16 cellular contexts compared by ENCODE assay signal in the genomic region with DNA sequence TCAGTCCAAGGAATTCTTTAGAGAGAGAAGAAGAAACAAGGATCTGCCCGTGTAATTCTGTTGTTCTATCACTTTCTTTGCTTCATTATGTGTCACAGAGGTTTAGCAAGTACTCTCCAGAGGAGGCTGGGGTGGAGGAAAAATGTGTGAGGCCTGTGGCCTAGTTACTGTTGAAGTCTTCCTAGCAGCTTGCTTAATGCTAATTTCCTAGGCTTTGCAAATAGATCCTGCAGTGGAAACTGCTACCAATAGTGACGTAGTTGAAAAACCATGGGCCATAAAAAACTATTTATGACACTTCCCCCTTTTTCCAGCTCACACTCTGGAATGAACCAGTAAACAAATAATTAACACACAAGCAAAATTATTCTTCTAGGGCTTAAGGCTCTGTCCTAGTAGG. TPM values are rescaled to one million over a fixed set of nuclear protein-coding genes. Genes with fewer than 3 reads are reported as not detected.
DNase-seq lines count a peak whose midpoint lies in the region; ATAC-seq and TF ChIP-seq lines count a peak whose summit lies in the region.
"Had no signal": no experiment of that assay in that cellular context is flagged by ENCODE, and none has a peak within 500 bp of the region (broad histone marks: within the 10 kb centered on the region; RNA-seq: fewer than 3 reads in every experiment).

No MANE protein-coding gene starts in this region.

- 0 out of 2 replicates have a peak overlapping the region, but pooled peaks have one; percentile 1 for H3K27ac Mint-ChIP-seq in GM23338
- H3K27ac Mint-ChIP-seq in dendritic cell treated with granulocyte-macrophage colony-stimulating factor and Interleukin-4, amounts not matched to agents 40 ng/mL and 50 ng/mL, for 4 days, result peak overlapping the region; percentile 92

- H3K9ac ChIP-seq in GM23248, result no peak overlapping the region

- TF ChIP-seq CTCF in GM23338 (conservative IDR thresholded peaks at IDR 0.05; ENCODE audit: low read depth in 2 of 2) (no peak), right lobe of liver (IDR thresholded peaks at IDR 0.05) (no peak), sigmoid colon (IDR thresholded peaks at IDR 0.05) (no peak)

- DNase-seq in GM23338 (ENCODE audit: low spot score) (no peak), right lobe of liver (no peak), sigmoid colon (peak; percentile 63), HT-29 (ENCODE audit: low spot score) (no peak), NK-92 (lab: John Stamatoyannopoulos, UW; ENCODE audit: unreplicated experiment) (no peak), GM23248 (no peak)
- DNase-seq: activated CD4-positive, alpha-beta T cell treated with anti-CD3 and anti-CD28 coated beads, Interleukin-2, amount 50 U/mL, for 4 hours; head of caudate nucleus; NCI-H1417 treated with DMSO at 0.1 percent for 48 hours; NCI-H2227 treated with DMSO at 0.1 percent for 48 hours; SHP77 treated with DMSO at 0.1 percent for 48 hours; stimulated activated CD4-positive, alpha-beta T cell treated with anti-CD3 and anti-CD28 coated beads, Interleukin-12 subunit alpha, Interleukin-12 subunit beta, amount 100 ng/mL, for 4 hours; T-helper 9 cell had no signal

- ATAC-seq in GM23338 (peak; percentile 63), right lobe of liver (peak in 3 of 4 donors; percentile 30 to 66 (median 42))
- no peak for ATAC-seq in activated CD4-positive, CD25-positive, alpha-beta regulatory T cell treated with anti-CD3 and anti-CD28 coated beads, Interleukin-2, amount 50 U/mL, for 24 hours
- ATAC-seq: K562 had no signal

- H3K4me1 Mint-ChIP-seq in GM23338, result peaks cover 11% of the 10 kb centered on the region
- peaks cover 68% of the 10 kb centered on the region for H3K4me1 Mint-ChIP-seq in dendritic cell treated with granulocyte-macrophage colony-stimulating factor and Interleukin-4, amounts not matched to agents 40 ng/mL and 50 ng/mL, for 4 days (ENCODE audit: low read depth)

- intact Hi-C loops in dendritic cell treated with granulocyte-macrophage colony-stimulating factor and Interleukin-4, amounts not matched to agents 40 ng/mL and 50 ng/mL, for 4 days (cut with micrococcal nuclease), result no loop called here
- intact Hi-C loops in right lobe of liver (cut with DNase I), result no loop called here
- intact Hi-C loops in sigmoid colon (cut with DNase I), result no loop called here

- H3K27me3 ChIP-seq in GM23338 (ENCODE audit: insufficient read depth) (no peaks in the 10 kb centered on the region), right lobe of liver (no peaks in the 10 kb centered on the region), sigmoid colon (no peaks in the 10 kb centered on the region), GM23248 (replicated peaks; ENCODE audit: insufficient read depth) (no peaks in the 10 kb centered on the region)

- H3K9me3 ChIP-seq in right lobe of liver (no peaks in the 10 kb centered on the region), sigmoid colon (no peaks in the 10 kb centered on the region), GM23248 (ENCODE audit: low read depth) (no peaks in the 10 kb centered on the region)

- TF ChIP-seq POLR2A in right lobe of liver (IDR thresholded peaks at IDR 0.05) (no peak), sigmoid colon (IDR thresholded peaks at IDR 0.05) (no peak)

- in situ Hi-C loops in GM23248 (cut with MboI), result no loop called here

- H3K4me2 ChIP-seq in GM23338, result no peak overlapping the region
- H3K4me2 ChIP-seq in GM23248 (ENCODE audit: unreplicated experiment), result no peak overlapping the region

- H3K36me3 ChIP-seq in GM23338 (ENCODE audit: insufficient read depth) (no peaks in the 10 kb centered on the region), right lobe of liver (no peaks in the 10 kb centered on the region), sigmoid colon (no peaks in the 10 kb centered on the region), GM23248 (ENCODE audit: low read depth) (no peaks in the 10 kb centered on the region)

- peaks cover 5% of the 10 kb centered on the region for H3K27me3 Mint-ChIP-seq in GM23338 (ENCODE audit: insufficient read depth, low read depth, poor library complexity)
- H3K27me3 Mint-ChIP-seq in dendritic cell treated with granulocyte-macrophage colony-stimulating factor and Interleukin-4, amounts not matched to agents 40 ng/mL and 50 ng/mL, for 4 days, result no peaks in the 10 kb centered on the region

- H3K79me2 ChIP-seq in GM23338 (replicated peaks; ENCODE audit: insufficient read depth) (no peaks in the 10 kb centered on the region), GM23248 (ENCODE audit: insufficient read depth) (no peaks in the 10 kb centered on the region)

- H3K9me2 ChIP-seq in GM23338 (ENCODE audit: insufficient read depth), result no peaks in the 10 kb centered on the region
- H3K9me2 ChIP-seq in GM23248 (ENCODE audit: insufficient read depth), result no peaks in the 10 kb centered on the region

- no peaks in the 10 kb centered on the region for H3K9me3 Mint-ChIP-seq in GM23338
- H3K9me3 Mint-ChIP-seq in dendritic cell treated with granulocyte-macrophage colony-stimulating factor and Interleukin-4, amounts not matched to agents 40 ng/mL and 50 ng/mL, for 4 days, result peaks cover 7% of the 10 kb centered on the region

- H4K20me1 ChIP-seq in GM23338 (replicated peaks; ENCODE audit: insufficient read depth) (no peaks in the 10 kb centered on the region), GM23248 (ENCODE audit: insufficient read depth) (no peaks in the 10 kb centered on the region)

- H3K4me1 ChIP-seq in GM23338 (ENCODE audit: insufficient read depth) (peaks cover 9% of the 10 kb centered on the region; the same call in 1 of the 2 replicates), right lobe of liver (no peaks in the 10 kb centered on the region), sigmoid colon (peaks cover 0 to 33% (median 29%) of the 10 kb centered on the region in 4 donors), GM23248 (ENCODE audit: insufficient read depth) (no peaks in the 10 kb centered on the region)

- H3K36me3 Mint-ChIP-seq in GM23338 (ENCODE audit: low read depth), result no peaks in the 10 kb centered on the region
- H3K36me3 Mint-ChIP-seq in dendritic cell treated with granulocyte-macrophage colony-stimulating factor and Interleukin-4, amounts not matched to agents 40 ng/mL and 50 ng/mL, for 4 days (ENCODE audit: low read depth), result no peaks in the 10 kb centered on the region

- no peaks in the 10 kb centered on the region for H3F3A ChIP-seq in GM23338 (replicated peaks; ENCODE audit: low read depth)
- no peaks in the 10 kb centered on the region for H3F3A ChIP-seq in GM23248 (ENCODE audit: insufficient read depth)

- no peak overlapping the region for H3K27ac ChIP-seq in GM23338 (ENCODE audit: low read depth)
- peak overlapping the region in 2 of 3 donors; percentile 7 to 9 for H3K27ac ChIP-seq in right lobe of liver
- peak overlapping the region in 3 of 4 donors; percentile 37 to 75 (median 47) for H3K27ac ChIP-seq in sigmoid colon
- H3K27ac ChIP-seq in GM23248, result no peak overlapping the region

- H3K4me3 ChIP-seq in GM23338, result no peak overlapping the region
- no peak overlapping the region for H3K4me3 ChIP-seq in right lobe of liver
- no peak overlapping the region for H3K4me3 ChIP-seq in sigmoid colon
- H3K4me3 ChIP-seq in GM23248, result no peak overlapping the region
- H3K4me3 ChIP-seq: K562 had no signal

- TF ChIP-seq EP300 in sigmoid colon (IDR thresholded peaks at IDR 0.05), result no peak

- H3K4me3 Mint-ChIP-seq in GM23338, result no peak overlapping the region
- peak overlapping the region; percentile 61 for H3K4me3 Mint-ChIP-seq in dendritic cell treated with granulocyte-macrophage colony-stimulating factor and Interleukin-4, amounts not matched to agents 40 ng/mL and 50 ng/mL, for 4 days

- H2AFZ ChIP-seq in GM23338 (peak overlapping the region; percentile 72), GM23248 (no peak overlapping the region)

- WGBS in right lobe of liver (ENCODE audit: insufficient coverage, low coverage, low lambda C conversion rate, missing lambda C conversion rate), result 26% methylated on average over 2 of the region's 2 CpGs
- 19 to 38% methylated on average over 2 of the region's 2 CpGs for WGBS in sigmoid colon, 2 donors
- WGBS in GM23248 (ENCODE audit: low coverage in 1 of 2, low lambda C conversion rate in 2 of 2, missing lambda C conversion rate in 2 of 2), 2 experiments, result 2% methylated on average over 2 of the region's 2 CpGs

TF ChIP-seq in GM23338, 12 proteins besides CTCF, POLR2A, EP300 and RAD21 (continues in another document):
- TF ChIP-seq ZNF114 (CRISPR knock-in tag; IDR thresholded peaks at IDR 0.05) (no peak), ZNF331 (CRISPR knock-in tag; IDR thresholded peaks at IDR 0.05; ENCODE audit: low read depth) (no peak), JUNB (IDR thresholded peaks at IDR 0.05; ENCODE audit: unreplicated experiment) (no peak)
- TF ChIP-seq, protein P1, sequence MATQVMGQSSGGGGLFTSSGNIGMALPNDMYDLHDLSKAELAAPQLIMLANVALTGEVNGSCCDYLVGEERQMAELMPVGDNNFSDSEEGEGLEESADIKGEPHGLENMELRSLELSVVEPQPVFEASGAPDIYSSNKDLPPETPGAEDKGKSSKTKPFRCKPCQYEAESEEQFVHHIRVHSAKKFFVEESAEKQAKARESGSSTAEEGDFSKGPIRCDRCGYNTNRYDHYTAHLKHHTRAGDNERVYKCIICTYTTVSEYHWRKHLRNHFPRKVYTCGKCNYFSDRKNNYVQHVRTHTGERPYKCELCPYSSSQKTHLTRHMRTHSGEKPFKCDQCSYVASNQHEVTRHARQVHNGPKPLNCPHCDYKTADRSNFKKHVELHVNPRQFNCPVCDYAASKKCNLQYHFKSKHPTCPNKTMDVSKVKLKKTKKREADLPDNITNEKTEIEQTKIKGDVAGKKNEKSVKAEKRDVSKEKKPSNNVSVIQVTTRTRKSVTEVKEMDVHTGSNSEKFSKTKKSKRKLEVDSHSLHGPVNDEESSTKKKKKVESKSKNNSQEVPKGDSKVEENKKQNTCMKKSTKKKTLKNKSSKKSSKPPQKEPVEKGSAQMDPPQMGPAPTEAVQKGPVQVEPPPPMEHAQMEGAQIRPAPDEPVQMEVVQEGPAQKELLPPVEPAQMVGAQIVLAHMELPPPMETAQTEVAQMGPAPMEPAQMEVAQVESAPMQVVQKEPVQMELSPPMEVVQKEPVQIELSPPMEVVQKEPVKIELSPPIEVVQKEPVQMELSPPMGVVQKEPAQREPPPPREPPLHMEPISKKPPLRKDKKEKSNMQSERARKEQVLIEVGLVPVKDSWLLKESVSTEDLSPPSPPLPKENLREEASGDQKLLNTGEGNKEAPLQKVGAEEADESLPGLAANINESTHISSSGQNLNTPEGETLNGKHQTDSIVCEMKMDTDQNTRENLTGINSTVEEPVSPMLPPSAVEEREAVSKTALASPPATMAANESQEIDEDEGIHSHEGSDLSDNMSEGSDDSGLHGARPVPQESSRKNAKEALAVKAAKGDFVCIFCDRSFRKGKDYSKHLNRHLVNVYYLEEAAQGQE (IDR thresholded peaks at IDR 0.05; ENCODE audit: unreplicated experiment), result no peak

RNA-seq across cellular contexts. Expression of gene C9orf72, which starts 27.0 kb away (rescaled TPM):
- total RNA-seq in GM23338 (2014; rRNA removed; shearing (Covaris generic)), result 27.8 and 30.9 TPM in 2 replicates
- polyA plus RNA-seq in GM23338 (2016; fragmentation: Nextera tagmentation; extraction: Ambion mirVana) (8.6 and 11.6 TPM in 2 replicates), sigmoid colon (10 to 100 TPM in 2 of 3 donors, 1 to 10 TPM in 1; 6.4 to 11.3 (median 10.2) TPM), GM23248 (2016; fragmentation: Nextera tagmentation; extraction: Ambion mirVana) (3.3 and 3.6 TPM in 2 replicates)
- total RNA-seq in right lobe of liver (1 to 10 TPM; 4.9 to 7.7 (median 6.8) TPM), sigmoid colon (10 to 100 TPM; 21.0 to 28.0 (median 26.8) TPM)
- 2.4 and 3.5 TPM in 2 replicates for total RNA-seq in HT-29 (2014; rRNA removed; shearing (Covaris generic))
- 4.0 and 5.1 TPM in 2 replicates for total RNA-seq in GM23248 (2014; rRNA removed; shearing (Covaris generic))

Comparison
In these comparisons a context has a peak if more than half of its experiments do, and no peak if none do; other contexts are left out.
1. ATAC-seq: peak in GM23338 (single experiment) and right lobe of liver (3 of 4); none in activated CD4-positive, CD25-positive, alpha-beta regulatory T cell treated with anti-CD3 and anti-CD28 coated beads, Interleukin-2, amount 50 U/mL, for 24 hours (0 of 2).
2. H3K27ac ChIP-seq: peak in right lobe of liver (2 of 3) and sigmoid colon (3 of 4); none in GM23338 (single experiment) and GM23248 (single experiment).